ENCODE assay signal across 10 cellular contexts in genomic region chr4:147981305-147981704, GRCh38.
A peak's percentile ranks its signal among the peaks of the same experiment; 100 is the strongest.
DNase-seq lines count a peak whose midpoint lies in the region; ATAC-seq and TF ChIP-seq lines count a peak whose summit lies in the region.
"Had no signal": no experiment of that assay in that cellular context is flagged by ENCODE, and none has a peak within 500 bp of the region (broad histone marks: within the 10 kb centered on the region; RNA-seq: fewer than 3 reads in every experiment).

No MANE protein-coding gene starts in this region.

- no peaks in the 10 kb centered on the region for H3K36me3 ChIP-seq in osteoblast (ENCODE audit: insufficient read depth, low read length)
- H3K36me3 ChIP-seq in hepatocyte (replicated peaks; ENCODE audit: insufficient read depth, low read depth): no peaks in the 10 kb centered on the region

- no peaks in the 10 kb centered on the region for H3K27me3 ChIP-seq in osteoblast (ENCODE audit: insufficient read depth, low read length)
- no peaks in the 10 kb centered on the region for H3K27me3 ChIP-seq in hepatocyte
- H3K27me3 ChIP-seq: SJSA1 had no signal

- 95% methylated on average over 1 of the region's 1 CpG for WGBS in hepatocyte (ENCODE audit: low lambda C conversion rate, missing lambda C conversion rate)

- DNase-seq in osteoblast (ENCODE audit: insufficient read length, low spot score, missing footprints) (peak; percentile 91), hepatocyte (ENCODE audit: low spot score) (no peak), GOT3 (lab: John Stamatoyannopoulos, UW) (no peak), caudate nucleus (lab: John Stamatoyannopoulos, UW) (no peak)
- DNase-seq: activated T-cell treated with anti-CD3 and anti-CD28 coated beads, Interleukin-2, amount 50 U/mL, for 1 hour; NCI-H1105 had no signal

- H3K4me3 ChIP-seq in osteoblast (ENCODE audit: insufficient read depth, low read length) (no peak overlapping the region), hepatocyte (no peak overlapping the region)
- H3K4me3 ChIP-seq: SJSA1 had no signal

- H3K4me2 ChIP-seq in osteoblast (ENCODE audit: insufficient read depth, low read length) (no peak overlapping the region), hepatocyte (no peak overlapping the region)

- H3K79me2 ChIP-seq in osteoblast (ENCODE audit: insufficient read depth, low read length): peaks cover 38% of the 10 kb centered on the region
- no peaks in the 10 kb centered on the region for H3K79me2 ChIP-seq in hepatocyte

- H2AFZ ChIP-seq in osteoblast (ENCODE audit: low read length): no peak overlapping the region
- no peak overlapping the region for H2AFZ ChIP-seq in hepatocyte

- no peaks in the 10 kb centered on the region for H3K9me2 ChIP-seq in hepatocyte (replicated peaks; ENCODE audit: insufficient read depth)

- H3K9me3 ChIP-seq in osteoblast (ENCODE audit: low read depth, low read length): no peaks in the 10 kb centered on the region
- H3K9me3 ChIP-seq in hepatocyte (ENCODE audit: low read depth): no peaks in the 10 kb centered on the region
- H3K9me3 ChIP-seq: SJSA1 had no signal

- no peak for TF ChIP-seq CTCF in osteoblast (IDR thresholded peaks at IDR 0.05; ENCODE audit: extremely low read depth, low read depth, low read length)
- no peak for TF ChIP-seq CTCF in hepatocyte (IDR thresholded peaks at IDR 0.05; ENCODE audit: poor library complexity)

- ATAC-seq in GM18909 (IDR thresholded peaks at IDR 0.05; ENCODE audit: poor library complexity, unreplicated experiment) (peak; percentile 94), HG02571 (IDR thresholded peaks at IDR 0.05; ENCODE audit: unreplicated experiment) (peak; percentile 94), HG03521 (IDR thresholded peaks at IDR 0.05; ENCODE audit: unreplicated experiment) (peak; percentile 91)

- H3K4me1 ChIP-seq in osteoblast (ENCODE audit: insufficient read depth, low read length) (peaks cover 11% of the 10 kb centered on the region), hepatocyte (ENCODE audit: insufficient read depth) (no peaks in the 10 kb centered on the region)

- H3K27ac ChIP-seq in osteoblast (ENCODE audit: low read depth, low read length) (peak overlapping the region; percentile 21), hepatocyte (no peak overlapping the region), caudate nucleus (ENCODE audit: low read depth, low read length) (no peak overlapping the region)
- H3K27ac ChIP-seq: SJSA1 had no signal

- peaks cover 28% of the 10 kb centered on the region for H4K20me1 ChIP-seq in osteoblast (ENCODE audit: insufficient read depth, low read length)
- no peaks in the 10 kb centered on the region for H4K20me1 ChIP-seq in hepatocyte (ENCODE audit: insufficient read depth, poor library complexity, severe bottlenecking)
